24 cellular contexts compared by ENCODE assay signal in genomic region chr10:109838592-109839244, GRCh38.
DNase-seq lines count a peak whose midpoint lies in the region; ATAC-seq and TF ChIP-seq lines count a peak whose summit lies in the region.
"Had no signal": no experiment of that assay in that cellular context is flagged by ENCODE, and none has a peak within 500 bp of the region (broad histone marks: within the 10 kb centered on the region; RNA-seq: fewer than 3 reads in every experiment).

No MANE protein-coding gene starts in this region.

- TF ChIP-seq RAD21 in HCT116 (IDR thresholded peaks at IDR 0.05; ENCODE audit: low read depth) = peak; percentile 26; the same call in 1 of the 2 replicates

- H3K9ac ChIP-seq in HCT116 (ENCODE audit: low read length) (no peak overlapping the region), mesendoderm (ENCODE audit: low read length) (no peak overlapping the region)

- H3K27me3 ChIP-seq in HCT116 (ENCODE audit: insufficient read depth, low read length) (peaks cover 23% of the 10 kb centered on the region), WERI-Rb-1 (ENCODE audit: insufficient read depth, low read depth, severe bottlenecking) (no peaks in the 10 kb centered on the region), mesendoderm (ENCODE audit: insufficient read depth, low read length, poor library complexity) (no peaks in the 10 kb centered on the region)
- H3K27me3 ChIP-seq: ascending aorta had no signal

- H3K36me3 ChIP-seq in HCT116 (ENCODE audit: control insufficient read depth in 1 of 2, insufficient read depth in 2 of 2, low read length in 2 of 2) (no peaks in the 10 kb centered on the region), WERI-Rb-1 (no peaks in the 10 kb centered on the region), mesendoderm (ENCODE audit: control insufficient read depth, insufficient read depth, low read length) (no peaks in the 10 kb centered on the region)
- H3K36me3 ChIP-seq: ascending aorta, heart right ventricle had no signal

- H3K9me3 ChIP-seq in HCT116 (ENCODE audit: control insufficient read depth in 1 of 2, insufficient read depth in 1 of 2, low read depth in 1 of 2, low read length in 2 of 2) = no peaks in the 10 kb centered on the region
- H3K9me3 ChIP-seq in WERI-Rb-1 (ENCODE audit: severe bottlenecking) = no peaks in the 10 kb centered on the region
- H3K9me3 ChIP-seq: ascending aorta, heart right ventricle had no signal

- H4K5ac ChIP-seq in mesendoderm (ENCODE audit: low read length) = no peak overlapping the region

- no peak overlapping the region for H3K4me2 ChIP-seq in HCT116 (ENCODE audit: low read length)
- no peak overlapping the region for H3K4me2 ChIP-seq in mesendoderm (ENCODE audit: low read length)
- H3K4me2 ChIP-seq: smooth muscle cell had no signal

- no peak overlapping the region for H2BK120ac ChIP-seq in mesendoderm (ENCODE audit: low read depth, low read length)

- H3K4me1 ChIP-seq in HCT116 (ENCODE audit: control insufficient read depth in 1 of 2, insufficient read depth in 2 of 2, low read length in 2 of 2) (no peaks in the 10 kb centered on the region), mesendoderm (ENCODE audit: control insufficient read depth, low read depth, low read length) (no peaks in the 10 kb centered on the region)
- H3K4me1 ChIP-seq: ascending aorta had no signal

- H3K23ac ChIP-seq in mesendoderm (ENCODE audit: low read length) = no peak overlapping the region

- CTCF ChIA-PET in HCT116 (lab: Charles Lee) = interaction anchor here (0.8 to 0.9 kb wide), 2 partner anchors 13 to 65 kb away, joined by 3 read pairs; no protein-coding TSS in a partner anchor

- no TSS peak for BruUV-seq in HCT116 (replicated peaks; lab: Mats Ljungman, UMichigan)

- DNase-seq in COLO668 (lab: John Stamatoyannopoulos, UW; ENCODE audit: unreplicated experiment) (peak; percentile 2), HCT116 (ENCODE audit: low read depth, low spot score) (no peak), WERI-Rb-1 (no peak), mesendoderm (peak; percentile 40), NCI-H226 (no peak), NCI-H2081 (lab: John Stamatoyannopoulos, UW) (no peak)
- DNase-seq: activated CD4-positive, alpha-beta memory T cell treated with anti-CD3 and anti-CD28 coated beads, Interleukin-2, amount 10 ng/mL, durations not matched to agents 7 days and 5 days; activated CD4-positive, CD25-positive, alpha-beta regulatory T cell treated with anti-CD3 and anti-CD28 coated beads, Interleukin-2, amount 50 U/mL, for 72 hours; activated effector memory CD4-positive, alpha-beta T cell treated with Interleukin-2 at 50 U/mL for 16 hours; activated naive CD8-positive, alpha-beta T cell treated with anti-CD3 and anti-CD28 coated beads for 36 hours; C1 segment of cervical spinal cord; dorsolateral prefrontal cortex; heart right ventricle; left cardiac atrium; mammary epithelial cell; NCI-H1105; NCI-H2029 treated with DMSO at 0.1 percent for 48 hours; NCI-H446 treated with DMSO at 0.1 percent for 48 hours; NK-92 treated with Interleukin-12 subunit alpha and Interleukin-12 subunit beta, amount 100 ng/mL, for 24 hours; T-helper 1 cell had no signal

- H3K4me3 ChIP-seq in HCT116 (replicated peaks in 1 of 2; ENCODE audit: low read depth in 1 of 2, low read length in 2 of 2) = no peak overlapping the region
- H3K4me3 ChIP-seq in WERI-Rb-1 (ENCODE audit: low read depth, low read length) = no peak overlapping the region
- no peak overlapping the region for H3K4me3 ChIP-seq in mesendoderm (ENCODE audit: low read length)
- H3K4me3 ChIP-seq: ascending aorta, dorsolateral prefrontal cortex, heart right ventricle, smooth muscle cell had no signal

- no peaks in the 10 kb centered on the region for H3K9me2 ChIP-seq in HCT116 (ENCODE audit: insufficient read depth)

- no peak overlapping the region for H4K8ac ChIP-seq in mesendoderm (ENCODE audit: low read depth, low read length)

- TF ChIP-seq CTCF in HCT116 (IDR thresholded peaks at IDR 0.05 in 2 of 3, conservative IDR thresholded peaks at IDR 0.05 in 1 of 3; ENCODE audit: borderline replicate concordance in 1 of 3, insufficient read depth in 1 of 3, low read depth in 2 of 3, low read length in 2 of 3) (peak in 2 of 3 experiments; percentile 29 to 42; a peak in 2 of 6 replicates), WERI-Rb-1 (IDR thresholded peaks at IDR 0.05; ENCODE audit: low read depth, low read length) (peak; percentile 42)

- no peak overlapping the region for H3K4ac ChIP-seq in mesendoderm (ENCODE audit: low read depth, low read length)

- H2AFZ ChIP-seq in HCT116 (ENCODE audit: low read depth, low read length, poor library complexity, severe bottlenecking) = no peak overlapping the region

- no peak for TF ChIP-seq POLR2A in HCT116 (IDR thresholded peaks at IDR 0.05; ENCODE audit: borderline replicate concordance, extremely low read depth, insufficient read depth, insufficient read length)

- H4K20me1 ChIP-seq in HCT116 (ENCODE audit: insufficient read depth) = no peaks in the 10 kb centered on the region

- RAD21 ChIA-PET in HCT116 (lab: Charles Lee; ENCODE audit: low non-redundant PET in 1 of 2, low total read pairs in 2 of 2, uncharacterized antibody in 2 of 2, unreplicated experiment in 2 of 2) = no interaction called here

- H3K56ac ChIP-seq in mesendoderm (ENCODE audit: low read length) = no peak overlapping the region

- intact Hi-C loops in HCT116 (cut with micrococcal nuclease) = no loop called here

- H2AK5ac ChIP-seq in mesendoderm (ENCODE audit: low read length) = no peak overlapping the region

- no CpG with 5 or more reads among the region's 7 CpGs for WGBS in mesendoderm (ENCODE audit: extremely low coverage, insufficient coverage, low lambda C conversion rate)

- no peaks in the 10 kb centered on the region for H3K79me1 ChIP-seq in mesendoderm (ENCODE audit: low read length)

- H3K27ac ChIP-seq in HCT116 (ENCODE audit: low read depth, low read length) (no peak overlapping the region), WERI-Rb-1 (no peak overlapping the region), mesendoderm (ENCODE audit: low read depth, low read length) (no peak overlapping the region)
- H3K27ac ChIP-seq: ascending aorta, dorsolateral prefrontal cortex, heart right ventricle had no signal

- ATAC-seq in HCT116 (peak; percentile 61), esophagus mucosa (no peak)
- ATAC-seq: heart right ventricle; left cardiac atrium; stimulated activated effector memory CD8-positive, alpha-beta T cell treated with anti-CD3 and anti-CD28 coated beads, Interleukin-12 subunit alpha, Interleukin-12 subunit beta, amount 100 ng/mL, for 72 hours had no signal

- H2BK15ac ChIP-seq in mesendoderm (replicated peaks; ENCODE audit: low read depth) = no peak overlapping the region

- no peaks in the 10 kb centered on the region for H3K79me2 ChIP-seq in HCT116 (ENCODE audit: insufficient read depth, low read length)
- no peaks in the 10 kb centered on the region for H3K79me2 ChIP-seq in mesendoderm (ENCODE audit: control insufficient read depth, insufficient read depth, low read length)

- no peak overlapping the region for H2BK5ac ChIP-seq in mesendoderm (ENCODE audit: low read length)

- no peak overlapping the region for H3K18ac ChIP-seq in mesendoderm (ENCODE audit: low read length)

- POLR2A ChIA-PET in HCT116 (lab: Charles Lee) = no interaction called here

TF ChIP-seq in HCT116, 20 proteins besides CTCF, POLR2A, EP300 and RAD21 (continues in another document):
- TF ChIP-seq JUND (IDR thresholded peaks at IDR 0.05) (no peak), FOSL1 (IDR thresholded peaks at IDR 0.05; ENCODE audit: low read depth) (no peak), TCF7L2 (IDR thresholded peaks at IDR 0.05; ENCODE audit: borderline replicate concordance, extremely low read depth, insufficient read depth, insufficient read length) (no peak), EZH2 (IDR thresholded peaks at IDR 0.05) (no peak), SP1 (IDR thresholded peaks at IDR 0.05; ENCODE audit: low read depth) (no peak), ATF3 (IDR thresholded peaks at IDR 0.05) (no peak), YY1 (IDR thresholded peaks at IDR 0.05; ENCODE audit: extremely low read depth, insufficient replicate concordance, low read depth, low read length) (no peak), MAX (IDR thresholded peaks at IDR 0.05) (no peak), ZNF274 (IDR thresholded peaks at IDR 0.05; ENCODE audit: low read depth, low read length) (no peak), ELF1 (IDR thresholded peaks at IDR 0.05; ENCODE audit: borderline replicate concordance, low read depth) (no peak), POLR2AphosphoS5 (IDR thresholded peaks at IDR 0.05; ENCODE audit: low read depth, low read length) (no peak)
- TF ChIP-seq, protein P1, sequence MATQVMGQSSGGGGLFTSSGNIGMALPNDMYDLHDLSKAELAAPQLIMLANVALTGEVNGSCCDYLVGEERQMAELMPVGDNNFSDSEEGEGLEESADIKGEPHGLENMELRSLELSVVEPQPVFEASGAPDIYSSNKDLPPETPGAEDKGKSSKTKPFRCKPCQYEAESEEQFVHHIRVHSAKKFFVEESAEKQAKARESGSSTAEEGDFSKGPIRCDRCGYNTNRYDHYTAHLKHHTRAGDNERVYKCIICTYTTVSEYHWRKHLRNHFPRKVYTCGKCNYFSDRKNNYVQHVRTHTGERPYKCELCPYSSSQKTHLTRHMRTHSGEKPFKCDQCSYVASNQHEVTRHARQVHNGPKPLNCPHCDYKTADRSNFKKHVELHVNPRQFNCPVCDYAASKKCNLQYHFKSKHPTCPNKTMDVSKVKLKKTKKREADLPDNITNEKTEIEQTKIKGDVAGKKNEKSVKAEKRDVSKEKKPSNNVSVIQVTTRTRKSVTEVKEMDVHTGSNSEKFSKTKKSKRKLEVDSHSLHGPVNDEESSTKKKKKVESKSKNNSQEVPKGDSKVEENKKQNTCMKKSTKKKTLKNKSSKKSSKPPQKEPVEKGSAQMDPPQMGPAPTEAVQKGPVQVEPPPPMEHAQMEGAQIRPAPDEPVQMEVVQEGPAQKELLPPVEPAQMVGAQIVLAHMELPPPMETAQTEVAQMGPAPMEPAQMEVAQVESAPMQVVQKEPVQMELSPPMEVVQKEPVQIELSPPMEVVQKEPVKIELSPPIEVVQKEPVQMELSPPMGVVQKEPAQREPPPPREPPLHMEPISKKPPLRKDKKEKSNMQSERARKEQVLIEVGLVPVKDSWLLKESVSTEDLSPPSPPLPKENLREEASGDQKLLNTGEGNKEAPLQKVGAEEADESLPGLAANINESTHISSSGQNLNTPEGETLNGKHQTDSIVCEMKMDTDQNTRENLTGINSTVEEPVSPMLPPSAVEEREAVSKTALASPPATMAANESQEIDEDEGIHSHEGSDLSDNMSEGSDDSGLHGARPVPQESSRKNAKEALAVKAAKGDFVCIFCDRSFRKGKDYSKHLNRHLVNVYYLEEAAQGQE (IDR thresholded peaks at IDR 0.05; ENCODE audit: low read depth) = no peak

Comparison
In these comparisons a context has a peak if more than half of its experiments do, and no peak if none do; other contexts are left out.
1. DNase-seq: peak in COLO668 (single experiment) and mesendoderm (single experiment); none in HCT116 (single experiment), WERI-Rb-1 (single experiment), NCI-H226 (single experiment) and NCI-H2081 (0 of 2).